Comparison of ENCODE assay signal across 7 cellular contexts in the genomic region with DNA sequence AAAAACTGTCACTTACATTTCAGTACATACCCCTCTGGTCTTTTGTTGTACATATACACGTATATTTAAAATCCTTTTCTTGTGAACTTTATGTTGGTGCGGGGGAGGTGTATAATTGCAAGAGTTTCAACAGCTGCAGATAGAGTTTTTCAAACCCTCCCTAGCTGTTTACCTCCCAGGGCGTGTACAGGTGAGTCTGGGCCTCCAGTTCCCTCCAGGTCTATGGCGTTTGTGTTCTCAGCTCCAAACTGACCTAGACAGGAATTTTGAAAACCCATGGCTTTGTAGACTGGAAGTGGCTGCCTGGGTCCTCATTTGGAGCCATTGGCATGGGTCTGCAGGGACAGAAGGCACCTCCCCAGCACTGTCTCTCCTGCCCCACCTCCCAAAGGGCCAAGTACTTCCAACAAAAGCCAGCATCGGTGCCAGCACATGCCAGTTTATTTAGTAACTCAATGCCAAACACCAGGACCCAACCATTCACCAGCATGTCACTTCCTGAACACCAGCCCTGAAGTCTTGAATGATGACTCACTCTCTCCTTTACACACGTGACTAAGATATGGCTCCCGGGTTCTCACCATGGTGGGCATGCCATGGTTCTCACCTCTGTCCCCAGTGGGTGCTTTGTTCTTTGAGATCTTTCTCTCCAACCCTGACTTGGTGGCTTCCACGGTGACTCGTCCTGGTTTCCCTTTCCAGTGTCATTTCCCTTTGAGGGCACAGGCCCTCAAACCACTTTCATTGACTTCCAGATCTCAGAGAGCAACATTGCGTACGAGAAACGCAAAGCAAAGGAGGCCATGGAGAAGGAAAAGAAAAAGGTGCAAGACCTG. TPM values are rescaled to one million over a fixed set of nuclear protein-coding genes. Genes with fewer than 3 reads are reported as not detected.
A peak's percentile ranks its signal among the peaks of the same experiment; 100 is the strongest.
DNase-seq lines count a peak whose midpoint lies in the region; TF ChIP-seq lines count a peak whose summit lies in the region.

No MANE protein-coding gene starts in this region.

- TF ChIP-seq POLR2A in tibial nerve (IDR thresholded peaks at IDR 0.05), result no peak

- no peaks in the 10 kb centered on the region for H3K9me3 ChIP-seq in HEK293 (ENCODE audit: control insufficient read depth, insufficient read depth, low read depth, low read length)
- no peaks in the 10 kb centered on the region for H3K9me3 ChIP-seq in OCI-LY3 (ENCODE audit: insufficient read depth, low read length)
- no peaks in the 10 kb centered on the region for H3K9me3 ChIP-seq in mucosa of rectum (ENCODE audit: control insufficient read depth in 2 of 2, low read length in 2 of 2)
- H3K9me3 ChIP-seq in tibial nerve, result no peaks in the 10 kb centered on the region

- H3K4me3 ChIP-seq in HEK293 (ENCODE audit: low read depth, low read length), result no peak overlapping the region
- H3K4me3 ChIP-seq in OCI-LY3 (ENCODE audit: low read length), result no peak overlapping the region
- H3K4me3 ChIP-seq in mucosa of rectum (ENCODE audit: low read length in 2 of 2), result peak overlapping the region; percentile 15 to 28
- no peak overlapping the region for H3K4me3 ChIP-seq in tibial nerve

- H4K20me1 ChIP-seq in OCI-LY3 (ENCODE audit: insufficient read depth, low read length), result no peaks in the 10 kb centered on the region

- H3K79me2 ChIP-seq in OCI-LY3 (ENCODE audit: low read length), result no peaks in the 10 kb centered on the region

- no peak for TF ChIP-seq CTCF in HEK293 (tag by site-specific recombination; IDR thresholded peaks at IDR 0.05)
- no peak for TF ChIP-seq CTCF in OCI-LY3 (IDR thresholded peaks at IDR 0.05; ENCODE audit: low read depth, low read length)
- TF ChIP-seq CTCF in tibial nerve (IDR thresholded peaks at IDR 0.05), result no peak

- H3K27me3 ChIP-seq in OCI-LY3 (ENCODE audit: low read depth, low read length), result no peaks in the 10 kb centered on the region
- H3K27me3 ChIP-seq in mucosa of rectum (ENCODE audit: control insufficient read depth in 2 of 2, insufficient read depth in 2 of 2, low read length in 2 of 2), result no peaks in the 10 kb centered on the region
- H3K27me3 ChIP-seq in tibial nerve, result no peaks in the 10 kb centered on the region

- H3K4me1 ChIP-seq in HEK293 (ENCODE audit: control insufficient read depth, insufficient read depth, low read length) (no peaks in the 10 kb centered on the region), OCI-LY3 (ENCODE audit: low read length) (no peaks in the 10 kb centered on the region; the same call in 1 of the 2 replicates), mucosa of rectum (ENCODE audit: control insufficient read depth in 2 of 2, insufficient read depth in 2 of 2, low read length in 2 of 2) (peaks cover 24 to 36% of the 10 kb centered on the region in 2 donors), tibial nerve (no peaks in the 10 kb centered on the region)

- H3K36me3 ChIP-seq in HEK293 (ENCODE audit: control insufficient read depth in 2 of 2, insufficient read depth in 1 of 2, low read length in 2 of 2), result no peaks in the 10 kb centered on the region
- H3K36me3 ChIP-seq in OCI-LY3 (replicated peaks; ENCODE audit: low read depth, low read length), result no peaks in the 10 kb centered on the region
- no peaks in the 10 kb centered on the region for H3K36me3 ChIP-seq in mucosa of rectum (ENCODE audit: control insufficient read depth in 2 of 2, insufficient read depth in 2 of 2, low read length in 2 of 2)
- no peaks in the 10 kb centered on the region for H3K36me3 ChIP-seq in tibial nerve

- 67 to 69% methylated on average over 12 of the region's 12 CpGs for WGBS in tibial nerve, 2 donors

- DNase-seq in amniotic epithelial cell (ENCODE audit: low read depth) (peak; percentile 58), OCI-M2 (lab: John Stamatoyannopoulos, UW; ENCODE audit: unreplicated experiment) (no peak), NCI-H82 treated with DMSO at 0.1 percent for 48 hours (lab: John Stamatoyannopoulos, UW; ENCODE audit: unreplicated experiment) (no peak), tibial nerve (ENCODE audit: low spot score in 2 of 2) (no peak)

- peak overlapping the region; percentile 74 for H2AFZ ChIP-seq in OCI-LY3 (ENCODE audit: low read depth, low read length)

- POLR2A ChIA-PET in HEK293 (lab: Yijun Ruan, JAX), result no interaction called here

- H3K9ac ChIP-seq in OCI-LY3 (ENCODE audit: low read length) (no peak overlapping the region), mucosa of rectum (ENCODE audit: low read depth in 1 of 2, low read length in 2 of 2) (no peak overlapping the region)

- H3K27ac ChIP-seq in HEK293 (ENCODE audit: extremely low read depth, low read depth, low read length) (no peak overlapping the region), OCI-LY3 (ENCODE audit: low read length) (no peak overlapping the region), mucosa of rectum (ENCODE audit: low read depth in 2 of 2, low read length in 2 of 2) (peak overlapping the region; percentile 75 to 86), tibial nerve (no peak overlapping the region)

- H3K4me2 ChIP-seq in OCI-LY3 (ENCODE audit: low read length), result no peak overlapping the region

- TF ChIP-seq EP300 in tibial nerve (IDR thresholded peaks at IDR 0.05), result no peak

- CTCF ChIA-PET in HEK293 (lab: Yijun Ruan, JAX), result no interaction called here

TF ChIP-seq in HEK293, 187 proteins besides CTCF, POLR2A, EP300 and RAD21 (continues in another document):
- TF ChIP-seq, protein P1, sequence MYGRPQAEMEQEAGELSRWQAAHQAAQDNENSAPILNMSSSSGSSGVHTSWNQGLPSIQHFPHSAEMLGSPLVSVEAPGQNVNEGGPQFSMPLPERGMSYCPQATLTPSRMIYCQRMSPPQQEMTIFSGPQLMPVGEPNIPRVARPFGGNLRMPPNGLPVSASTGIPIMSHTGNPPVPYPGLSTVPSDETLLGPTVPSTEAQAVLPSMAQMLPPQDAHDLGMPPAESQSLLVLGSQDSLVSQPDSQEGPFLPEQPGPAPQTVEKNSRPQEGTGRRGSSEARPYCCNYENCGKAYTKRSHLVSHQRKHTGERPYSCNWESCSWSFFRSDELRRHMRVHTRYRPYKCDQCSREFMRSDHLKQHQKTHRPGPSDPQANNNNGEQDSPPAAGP (tag by site-specific recombination; IDR thresholded peaks at IDR 0.05), result no peak
- peak; percentile 71 for TF ChIP-seq ZIC2 (tag by site-specific recombination; IDR thresholded peaks at IDR 0.05)
- 0 out of 2 replicates have a peak, but pooled peaks have one; percentile 28 for TF ChIP-seq GLIS2 (tag by site-specific recombination; IDR thresholded peaks at IDR 0.05)
- 0 out of 2 replicates have a peak, but pooled peaks have one; percentile 10 for TF ChIP-seq GLIS1 (tag by site-specific recombination; IDR thresholded peaks at IDR 0.05)
- TF ChIP-seq, protein P2, sequence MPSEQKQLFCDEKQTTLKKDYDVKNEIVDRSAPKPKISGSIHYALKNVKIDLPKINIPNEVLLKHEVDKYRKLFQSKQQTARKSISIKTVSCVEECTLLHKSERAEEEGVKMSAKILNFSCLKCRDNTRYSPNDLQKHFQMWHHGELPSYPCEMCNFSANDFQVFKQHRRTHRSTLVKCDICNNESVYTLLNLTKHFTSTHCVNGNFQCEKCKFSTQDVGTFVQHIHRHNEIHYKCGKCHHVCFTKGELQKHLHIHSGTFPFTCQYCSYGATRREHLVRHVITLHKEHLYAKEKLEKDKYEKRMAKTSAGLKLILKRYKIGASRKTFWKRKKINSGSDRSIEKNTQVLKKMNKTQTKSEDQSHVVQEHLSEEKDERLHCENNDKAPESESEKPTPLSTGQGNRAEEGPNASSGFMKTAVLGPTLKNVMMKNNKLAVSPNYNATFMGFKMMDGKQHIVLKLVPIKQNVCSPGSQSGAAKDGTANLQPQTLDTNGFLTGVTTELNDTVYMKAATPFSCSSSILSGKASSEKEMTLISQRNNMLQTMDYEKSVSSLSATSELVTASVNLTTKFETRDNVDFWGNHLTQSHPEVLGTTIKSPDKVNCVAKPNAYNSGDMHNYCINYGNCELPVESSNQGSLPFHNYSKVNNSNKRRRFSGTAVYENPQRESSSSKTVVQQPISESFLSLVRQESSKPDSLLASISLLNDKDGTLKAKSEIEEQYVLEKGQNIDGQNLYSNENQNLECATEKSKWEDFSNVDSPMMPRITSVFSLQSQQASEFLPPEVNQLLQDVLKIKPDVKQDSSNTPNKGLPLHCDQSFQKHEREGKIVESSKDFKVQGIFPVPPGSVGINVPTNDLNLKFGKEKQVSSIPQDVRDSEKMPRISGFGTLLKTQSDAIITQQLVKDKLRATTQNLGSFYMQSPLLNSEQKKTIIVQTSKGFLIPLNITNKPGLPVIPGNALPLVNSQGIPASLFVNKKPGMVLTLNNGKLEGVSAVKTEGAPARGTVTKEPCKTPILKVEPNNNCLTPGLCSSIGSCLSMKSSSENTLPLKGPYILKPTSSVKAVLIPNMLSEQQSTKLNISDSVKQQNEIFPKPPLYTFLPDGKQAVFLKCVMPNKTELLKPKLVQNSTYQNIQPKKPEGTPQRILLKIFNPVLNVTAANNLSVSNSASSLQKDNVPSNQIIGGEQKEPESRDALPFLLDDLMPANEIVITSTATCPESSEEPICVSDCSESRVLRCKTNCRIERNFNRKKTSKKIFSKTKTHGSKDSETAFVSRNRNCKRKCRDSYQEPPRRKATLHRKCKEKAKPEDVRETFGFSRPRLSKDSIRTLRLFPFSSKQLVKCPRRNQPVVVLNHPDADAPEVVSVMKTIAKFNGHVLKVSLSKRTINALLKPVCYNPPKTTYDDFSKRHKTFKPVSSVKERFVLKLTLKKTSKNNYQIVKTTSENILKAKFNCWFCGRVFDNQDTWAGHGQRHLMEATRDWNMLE (tag by site-specific recombination; conservative IDR thresholded peaks at IDR 0.05; ENCODE audit: low read depth), result peak; percentile 48
- TF ChIP-seq, protein P3, sequence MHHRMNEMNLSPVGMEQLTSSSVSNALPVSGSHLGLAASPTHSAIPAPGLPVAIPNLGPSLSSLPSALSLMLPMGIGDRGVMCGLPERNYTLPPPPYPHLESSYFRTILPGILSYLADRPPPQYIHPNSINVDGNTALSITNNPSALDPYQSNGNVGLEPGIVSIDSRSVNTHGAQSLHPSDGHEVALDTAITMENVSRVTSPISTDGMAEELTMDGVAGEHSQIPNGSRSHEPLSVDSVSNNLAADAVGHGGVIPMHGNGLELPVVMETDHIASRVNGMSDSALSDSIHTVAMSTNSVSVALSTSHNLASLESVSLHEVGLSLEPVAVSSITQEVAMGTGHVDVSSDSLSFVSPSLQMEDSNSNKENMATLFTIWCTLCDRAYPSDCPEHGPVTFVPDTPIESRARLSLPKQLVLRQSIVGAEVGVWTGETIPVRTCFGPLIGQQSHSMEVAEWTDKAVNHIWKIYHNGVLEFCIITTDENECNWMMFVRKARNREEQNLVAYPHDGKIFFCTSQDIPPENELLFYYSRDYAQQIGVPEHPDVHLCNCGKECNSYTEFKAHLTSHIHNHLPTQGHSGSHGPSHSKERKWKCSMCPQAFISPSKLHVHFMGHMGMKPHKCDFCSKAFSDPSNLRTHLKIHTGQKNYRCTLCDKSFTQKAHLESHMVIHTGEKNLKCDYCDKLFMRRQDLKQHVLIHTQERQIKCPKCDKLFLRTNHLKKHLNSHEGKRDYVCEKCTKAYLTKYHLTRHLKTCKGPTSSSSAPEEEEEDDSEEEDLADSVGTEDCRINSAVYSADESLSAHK (tag by site-specific recombination; IDR thresholded peaks at IDR 0.05), result no peak
- no peak for TF ChIP-seq ZNF169 (tag by site-specific recombination; IDR thresholded peaks at IDR 0.05)

RNA-seq across cellular contexts. Expression of a gene that starts 57.3 kb away (rescaled TPM):
- 10 to 100 TPM; 17.0 to 61.5 (median 29.6) TPM for total RNA-seq in tibial nerve

Comparison
In these comparisons a context has a peak if more than half of its experiments do, and no peak if none do; other contexts are left out.
1. H3K27ac ChIP-seq: peak in mucosa of rectum (2 of 2); none in HEK293 (single experiment), OCI-LY3 (single experiment) and tibial nerve (0 of 4).
2. H3K4me3 ChIP-seq: peak in mucosa of rectum (2 of 2); none in HEK293 (single experiment), OCI-LY3 (single experiment) and tibial nerve (0 of 4).